In the genomic region with DNA sequence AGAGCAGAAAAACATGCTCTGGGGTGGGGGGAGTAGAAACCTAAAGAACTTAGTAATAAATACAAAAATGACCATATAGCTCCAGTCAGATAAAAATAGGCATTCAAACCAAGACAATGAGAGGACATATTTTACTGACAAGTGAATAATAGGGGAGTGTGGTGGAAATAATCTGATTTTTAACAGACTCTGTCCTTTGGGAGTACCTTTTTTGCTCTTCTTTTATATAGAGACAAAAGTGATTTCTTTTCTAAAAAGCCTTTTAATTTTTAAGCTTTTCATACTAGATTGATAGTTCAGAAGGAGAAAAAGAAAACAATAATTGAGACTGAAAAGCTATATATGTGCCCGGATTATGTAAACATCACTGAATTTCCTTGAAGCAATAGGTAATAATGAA, we compare ENCODE assay signal across 22 cellular contexts.
DNase-seq lines count a peak whose midpoint lies in the region; ATAC-seq, FAIRE-seq and TF ChIP-seq lines count a peak whose summit lies in the region.
"Had no signal": no experiment of that assay in that cellular context is flagged by ENCODE, and none has a peak within 500 bp of the region (broad histone marks: within the 10 kb centered on the region; RNA-seq: fewer than 3 reads in every experiment).

No MANE protein-coding gene starts in this region.

- no peaks in the 10 kb centered on the region for H4K20me1 ChIP-seq in astrocyte (ENCODE audit: insufficient read depth, low read length)

- no peaks in the 10 kb centered on the region for H3K9me3 ChIP-seq in HUES48 (ENCODE audit: control insufficient read depth, insufficient read depth, low read length)
- H3K9me3 ChIP-seq in astrocyte (ENCODE audit: insufficient read depth, low read depth, low read length) = no peaks in the 10 kb centered on the region
- H3K9me3 ChIP-seq: BE2C, Caco-2 had no signal

- H4K8ac ChIP-seq in mesendoderm (ENCODE audit: low read depth, low read length) = no peak overlapping the region

- no peak for TF ChIP-seq CTCF in astrocyte (IDR thresholded peaks at IDR 0.05; ENCODE audit: insufficient read depth, low read depth, low read length)

- H3K79me2 ChIP-seq in astrocyte (ENCODE audit: insufficient read depth, low read length) = no peaks in the 10 kb centered on the region
- H3K79me2 ChIP-seq in mesendoderm (ENCODE audit: control insufficient read depth, insufficient read depth, low read length) = no peaks in the 10 kb centered on the region

- H3K36me3 ChIP-seq in HUES48 (ENCODE audit: control insufficient read depth, insufficient read depth, low read length) (no peaks in the 10 kb centered on the region), astrocyte (ENCODE audit: insufficient read depth, low read length) (no peaks in the 10 kb centered on the region), mesendoderm (ENCODE audit: control insufficient read depth, insufficient read depth, low read length) (no peaks in the 10 kb centered on the region)
- H3K36me3 ChIP-seq: BE2C had no signal

- no peak overlapping the region for H3K4me2 ChIP-seq in astrocyte (ENCODE audit: low read length)
- no peak overlapping the region for H3K4me2 ChIP-seq in mesendoderm (ENCODE audit: low read length)

- H2AK5ac ChIP-seq in mesendoderm (ENCODE audit: low read length) = no peak overlapping the region

- no peak overlapping the region for H2BK15ac ChIP-seq in mesendoderm (replicated peaks; ENCODE audit: low read depth)

- no peak overlapping the region for H2BK5ac ChIP-seq in mesendoderm (ENCODE audit: low read length)

- no peaks in the 10 kb centered on the region for H3K36me3 Mint-ChIP-seq in astrocyte (ENCODE audit: low read depth, unreplicated experiment)

- H3K4me3 Mint-ChIP-seq in astrocyte (ENCODE audit: unreplicated experiment) = no peak overlapping the region
- H3K4me3 Mint-ChIP-seq: CD4-positive, alpha-beta T cell had no signal

- no peak overlapping the region for H3K27ac Mint-ChIP-seq in astrocyte (ENCODE audit: unreplicated experiment)
- H3K27ac Mint-ChIP-seq: CD4-positive, alpha-beta T cell had no signal

- no peak overlapping the region for H3K23ac ChIP-seq in mesendoderm (ENCODE audit: low read length)

- no peaks in the 10 kb centered on the region for H3K27me3 Mint-ChIP-seq in astrocyte (ENCODE audit: low read depth, unreplicated experiment)
- H3K27me3 Mint-ChIP-seq: CD4-positive, alpha-beta T cell had no signal

- no peaks in the 10 kb centered on the region for H3K4me1 Mint-ChIP-seq in astrocyte (ENCODE audit: low read depth, unreplicated experiment)

- peak; percentile 26 for FAIRE-seq in astrocyte (lab: Jason Lieb, UNC)
- FAIRE-seq: A204.1, GM12892, GM18507, K562 had no signal

- no peak overlapping the region for H3K18ac ChIP-seq in mesendoderm (ENCODE audit: low read length)

- H3K56ac ChIP-seq in mesendoderm (ENCODE audit: low read length) = peak overlapping the region; percentile 15

- no peaks in the 10 kb centered on the region for H3K79me1 ChIP-seq in mesendoderm (ENCODE audit: low read length)

- DNase-seq in astrocyte (ENCODE audit: low read depth) (no peak), mesendoderm (no peak), NAMALWA (ENCODE audit: low spot score) (no peak), mucosa of gallbladder (ENCODE audit: low spot score) (no peak), CD1c-positive myeloid dendritic cell (ENCODE audit: extremely low spot score) (no peak)
- DNase-seq: ACHN; BE2C; C1 segment of cervical spinal cord; Caco-2; CD4-positive, alpha-beta T cell; DMS153; DMS79; GDM1; GOT3; H7; IMR-90 had no signal

- H3K4me1 ChIP-seq in HUES48 (ENCODE audit: control insufficient read depth, insufficient read depth, low read length) (peaks cover 38% of the 10 kb centered on the region), astrocyte (ENCODE audit: insufficient read depth, low read length) (no peaks in the 10 kb centered on the region), mesendoderm (ENCODE audit: control insufficient read depth, low read depth, low read length) (no peaks in the 10 kb centered on the region)
- H3K4me1 ChIP-seq: BE2C had no signal

- no peak for ATAC-seq in HG03457 (IDR thresholded peaks at IDR 0.05; ENCODE audit: unreplicated experiment)
- ATAC-seq: K562 had no signal

- WGBS in mesendoderm (ENCODE audit: extremely low coverage, insufficient coverage, low lambda C conversion rate) = no CpG with 5 or more reads among the region's 1 CpG

- H4K5ac ChIP-seq in mesendoderm (ENCODE audit: low read length) = no peak overlapping the region

- H3K4ac ChIP-seq in mesendoderm (ENCODE audit: low read depth, low read length) = no peak overlapping the region

- no peak overlapping the region for H2BK120ac ChIP-seq in mesendoderm (ENCODE audit: low read depth, low read length)

- H3K27ac ChIP-seq in HUES48 (ENCODE audit: low read depth, low read length) = peak overlapping the region; percentile 52
- no peak overlapping the region for H3K27ac ChIP-seq in astrocyte (ENCODE audit: low read depth, low read length)
- no peak overlapping the region for H3K27ac ChIP-seq in mesendoderm (ENCODE audit: low read depth, low read length)

- H3K9me3 Mint-ChIP-seq in astrocyte (ENCODE audit: unreplicated experiment) = no peaks in the 10 kb centered on the region
- H3K9me3 Mint-ChIP-seq: CD4-positive, alpha-beta T cell had no signal

- H3K4me3 ChIP-seq in HUES48 (ENCODE audit: low read depth, low read length) (no peak overlapping the region), astrocyte (ENCODE audit: insufficient read depth, low read depth, low read length) (no peak overlapping the region), mesendoderm (ENCODE audit: low read length) (no peak overlapping the region)
- H3K4me3 ChIP-seq: K562 had no signal

- H3K27me3 ChIP-seq in HUES48 (ENCODE audit: control insufficient read depth, insufficient read depth, low read length) (no peaks in the 10 kb centered on the region), astrocyte (ENCODE audit: insufficient read depth, low read length) (no peaks in the 10 kb centered on the region), mesendoderm (ENCODE audit: insufficient read depth, low read length, poor library complexity) (no peaks in the 10 kb centered on the region)
- H3K27me3 ChIP-seq: BE2C had no signal

- H2AFZ ChIP-seq in astrocyte (ENCODE audit: low read depth, low read length) = no peak overlapping the region

- H3K9ac ChIP-seq in HUES48 (ENCODE audit: low read depth, low read length) (0 out of 2 replicates have a peak overlapping the region, but pooled peaks have one; percentile 1), astrocyte (ENCODE audit: low read length) (no peak overlapping the region), mesendoderm (ENCODE audit: low read length) (no peak overlapping the region)
